In the genomic region with DNA sequence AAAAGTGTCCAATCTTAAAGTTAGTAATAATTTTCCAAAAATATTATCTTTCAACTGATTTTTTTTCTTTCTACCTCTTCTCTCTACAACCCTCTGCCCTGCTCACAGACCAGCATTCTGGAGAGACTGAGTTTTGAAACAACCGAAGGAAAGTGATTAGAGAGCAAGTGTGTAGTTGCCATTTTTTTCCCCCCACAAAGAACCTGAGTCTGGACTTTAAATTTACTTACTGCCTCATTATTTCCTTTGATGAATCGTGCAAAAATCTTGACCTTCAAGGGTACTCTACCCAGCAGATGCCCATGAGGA, we compare ENCODE assay signal across 24 cellular contexts.
"Had no signal": no experiment of that assay in that cellular context is flagged by ENCODE, and none has a peak within 500 bp of the region (broad histone marks: within the 10 kb centered on the region; RNA-seq: fewer than 3 reads in every experiment).

No MANE protein-coding gene starts in this region.

- H3K4me1 Mint-ChIP-seq: natural killer cell had no signal

- H3K36me3 Mint-ChIP-seq: activated CD4-positive, alpha-beta memory T cell treated with anti-CD3 and anti-CD28 coated beads for 36 hours; natural killer cell had no signal

- H3K27ac Mint-ChIP-seq: activated CD4-positive, alpha-beta memory T cell treated with anti-CD3 and anti-CD28 coated beads for 36 hours; activated T-helper 1 cell treated with anti-CD3 and anti-CD28 coated beads, Interleukin-12 subunit alpha, Interleukin-12 subunit beta, Interleukin-2, Interleukin-4 antibody, amounts not matched to agents 30 ng/mL and 10 ng/mL and 1 ng/mL, durations not matched to agents 14 hours and 24 hours and 36 hours; endodermal cell; natural killer cell had no signal

- H3K27ac ChIP-seq: esophagus muscularis mucosa, heart right ventricle, lower lobe of right lung, spleen, suprapubic skin, tibial artery, upper lobe of right lung, WERI-Rb-1 had no signal

- DNase-seq: activated CD4-positive, alpha-beta memory T cell treated with anti-CD3 and anti-CD28 coated beads for 36 hours; activated CD4-positive, alpha-beta T cell treated with anti-CD3 and anti-CD28 coated beads, Interleukin-2, amount 10 ng/mL, durations not matched to agents 24 days and 14 days; activated CD4-positive, CD25-positive, alpha-beta regulatory T cell treated with anti-CD3 and anti-CD28 coated beads, Interleukin-2, amount 50 U/mL, for 72 hours; activated CD8-positive, alpha-beta memory T cell treated with anti-CD3 and anti-CD28 coated beads, Interleukin-2, amount 50 U/mL, for 4 hours; activated effector memory CD4-positive, alpha-beta T cell treated with anti-CD3 and anti-CD28 coated beads, Interleukin-2, amount 50 U/mL, for 16 hours; activated naive CD4-positive, alpha-beta T cell treated with anti-CD3 and anti-CD28 coated beads, Interleukin-2, amount 50 U/mL, for 16 hours; activated T-cell treated with anti-CD3 and anti-CD28 coated beads, Interleukin-2, amount 50 U/mL, for 1 hour; amniotic stem cell; caudate nucleus; endodermal cell; foreskin melanocyte; heart right ventricle; kidney glomerular epithelial cell; lower lobe of right lung; mesenchymal stem cell; natural killer cell; spleen; stimulated activated naive CD4-positive, alpha-beta T cell; tibial artery; upper lobe of right lung; WERI-Rb-1 had no signal

- H3K4me3 Mint-ChIP-seq: activated CD4-positive, alpha-beta memory T cell treated with anti-CD3 and anti-CD28 coated beads for 36 hours; activated CD4-positive, alpha-beta T cell treated with anti-CD3 and anti-CD28 coated beads, Interleukin-2, amount 10 ng/mL, durations not matched to agents 24 days and 14 days; activated T-helper 1 cell treated with anti-CD3 and anti-CD28 coated beads, Interleukin-12 subunit alpha, Interleukin-12 subunit beta, Interleukin-2, Interleukin-4 antibody, amounts not matched to agents 30 ng/mL and 10 ng/mL and 1 ng/mL, durations not matched to agents 14 hours and 24 hours and 36 hours; endodermal cell; natural killer cell had no signal

- H3K9me3 Mint-ChIP-seq: activated CD4-positive, alpha-beta memory T cell treated with anti-CD3 and anti-CD28 coated beads for 36 hours; activated CD4-positive, alpha-beta T cell treated with anti-CD3 and anti-CD28 coated beads, Interleukin-2, amount 10 ng/mL, durations not matched to agents 24 days and 14 days; activated T-helper 1 cell treated with anti-CD3 and anti-CD28 coated beads, Interleukin-12 subunit alpha, Interleukin-12 subunit beta, Interleukin-2, Interleukin-4 antibody, amounts not matched to agents 30 ng/mL and 10 ng/mL and 1 ng/mL, durations not matched to agents 14 hours and 24 hours and 36 hours; endodermal cell; natural killer cell had no signal

- H3K36me3 ChIP-seq: esophagus muscularis mucosa, heart right ventricle, lower lobe of right lung, spleen, suprapubic skin, tibial artery, upper lobe of right lung, WERI-Rb-1 had no signal

- ATAC-seq: heart right ventricle, natural killer cell, upper lobe of right lung had no signal

- H3K27me3 ChIP-seq: esophagus muscularis mucosa, heart right ventricle, spleen, suprapubic skin, tibial artery, upper lobe of right lung had no signal

- H3K9me3 ChIP-seq: esophagus muscularis mucosa, heart right ventricle, lower lobe of right lung, spleen, suprapubic skin, tibial artery, upper lobe of right lung had no signal

- H3K4me3 ChIP-seq: esophagus muscularis mucosa, heart right ventricle, lower lobe of right lung, spleen, suprapubic skin, tibial artery, upper lobe of right lung had no signal
